In genomic region chr2:136420346-136420745, GRCh38 we compare ENCODE assay signal across 5 cellular contexts.
"Had no signal": no experiment of that assay in that cellular context is flagged by ENCODE, and none has a peak within 500 bp of the region (broad histone marks: within the 10 kb centered on the region; RNA-seq: fewer than 3 reads in every experiment).

No MANE protein-coding gene starts in this region.

- DNase-seq: IMR-90, KBM-7, KG1 had no signal

- H3K4me3 ChIP-seq: K562 had no signal

- H3K27ac ChIP-seq: HL-60 had no signal
